In genomic region chr17:17356149-17356930, GRCh38 we compare ENCODE assay signal across 8 cellular contexts. TPM values are rescaled to one million over a fixed set of nuclear protein-coding genes. Genes with fewer than 3 reads are reported as not detected.
DNase-seq lines count a peak whose midpoint lies in the region; ATAC-seq and TF ChIP-seq lines count a peak whose summit lies in the region.

No MANE protein-coding gene starts in this region.

- H3K27me3 ChIP-seq in kidney epithelial cell (ENCODE audit: control insufficient read depth, insufficient read depth, low read length): no peaks in the 10 kb centered on the region

- DNase-seq in AG09309 (ENCODE audit: low read depth): peak; percentile 48
- DNase-seq in H4 (ENCODE audit: low spot score): peak; percentile 70
- DNase-seq in NCI-H345 (lab: John Stamatoyannopoulos, UW): peak; percentile 73
- peak; percentile 32 for DNase-seq in activated CD4-positive, CD25-positive, alpha-beta regulatory T cell treated with anti-CD3 and anti-CD28 coated beads, Interleukin-2, amount 50 U/mL, for 16 hours (ENCODE audit: low read depth, low spot score)
- peak; percentile 52 for DNase-seq in central memory CD4-positive, alpha-beta T cell
- no peak for DNase-seq in kidney epithelial cell (ENCODE audit: low read depth)
- DNase-seq in stimulated activated CD4-positive, alpha-beta T cell treated with anti-CD3 and anti-CD28 coated beads, Interleukin-1b, Interleukin-23, amount 100 ng/mL, for 48 hours: peak; percentile 69

- ATAC-seq in HG03460 (IDR thresholded peaks at IDR 0.05; ENCODE audit: unreplicated experiment): no peak

- TF ChIP-seq CTCF in AG09309 (IDR thresholded peaks at IDR 0.05; ENCODE audit: control insufficient read depth, insufficient read depth, low read depth, low read length, missing control alignments) (peak; percentile 100), kidney epithelial cell (IDR thresholded peaks at IDR 0.05; ENCODE audit: insufficient read depth, low read length, poor library complexity, severe bottlenecking) (peak; percentile 100)

- H3K4me3 ChIP-seq in AG09309 (ENCODE audit: control insufficient read depth, low read depth, low read length) (no peak overlapping the region), kidney epithelial cell (ENCODE audit: low read depth, low read length) (no peak overlapping the region)

- H3K36me3 ChIP-seq in kidney epithelial cell (ENCODE audit: control insufficient read depth, insufficient read depth, low read length): no peaks in the 10 kb centered on the region

RNA-seq across cellular contexts. Expression of gene NT5M, which starts 53.2 kb away (rescaled TPM):
- 1.4 and 2.1 TPM in 2 replicates for total RNA-seq in H4 (2014; rRNA removed; shearing (Covaris generic))
- 3.8 and 4.9 TPM in 2 replicates for total RNA-seq in kidney epithelial cell
